ENCODE assay signal across 8 cellular contexts in genomic region chr11:19557720-19558140, GRCh38.
DNase-seq lines count a peak whose midpoint lies in the region; ATAC-seq, FAIRE-seq and TF ChIP-seq lines count a peak whose summit lies in the region.

No MANE protein-coding gene starts in this region.

- 4 to 6% methylated on average over 7 of the region's 7 CpGs for WGBS in pancreas, 2 donors

- H3K27ac Mint-ChIP-seq in type B pancreatic cell, result no peak overlapping the region

- POLR2A ChIA-PET in GM10248 (lab: Yijun Ruan, JAX), result no interaction called here

- peak; percentile 98 for TF ChIP-seq CTCF in GM10248 (IDR thresholded peaks at IDR 0.05; ENCODE audit: control extremely low read depth, extremely low read depth, low read depth, missing control alignments)
- peak; percentile 77 to 88 (median 82) for TF ChIP-seq CTCF in pancreas (IDR thresholded peaks at IDR 0.05)
- peak; percentile 90 for TF ChIP-seq CTCF in type B pancreatic cell (conservative IDR thresholded peaks at IDR 0.05)

- H3K36me3 ChIP-seq in pancreas, result no peaks in the 10 kb centered on the region

- peaks cover 33% of the 10 kb centered on the region for H3K27me3 Mint-ChIP-seq in type B pancreatic cell

- intact Hi-C loops in pancreas (cut with DNase I), result loop anchor here in 1 of 3 donors (5.0 kb wide), 1 partner anchor 485 kb away; no protein-coding TSS in a partner anchor

- CTCF ChIA-PET in GM10248 (lab: Yijun Ruan, JAX), result interaction anchor here (0.7 to 14.2 kb wide), 28 partner anchors 9 to 574 kb away, joined by 3 to 120 read pairs (median 4); no protein-coding TSS in a partner anchor

- H3K4me1 Mint-ChIP-seq in type B pancreatic cell (ENCODE audit: unreplicated experiment), result peaks cover 18% of the 10 kb centered on the region

- FAIRE-seq in pancreas (lab: Jason Lieb, UNC), result no peak

- H3K36me3 Mint-ChIP-seq in type B pancreatic cell, result no peaks in the 10 kb centered on the region

- H3K4me3 ChIP-seq in pancreas, result no peak overlapping the region

- H3K27ac ChIP-seq in pancreas, result no peak overlapping the region

- H3K4me1 ChIP-seq in pancreas, result no peaks in the 10 kb centered on the region

- DNase-seq in GM10248 (ENCODE audit: extremely low spot score), result peak; percentile 62
- DNase-seq in HuH-7.5 (ENCODE audit: low spot score), result peak; percentile 36
- peak; percentile 57 for DNase-seq in RPMI8226
- peak; percentile 69 for DNase-seq in activated gamma-delta T cell treated with Interleukin-2 at 50 U/mL for 16 hours
- peak; percentile 45 for DNase-seq in germinal center (ENCODE audit: low spot score)
- peak; percentile 59 to 97 (median 84) for DNase-seq in pancreas
- peak; percentile 85 for DNase-seq in type B pancreatic cell (ENCODE audit: extremely low spot score, unreplicated experiment)

- peak; percentile 62 to 88 (median 84) for ATAC-seq in pancreas
- ATAC-seq in HG02885 (IDR thresholded peaks at IDR 0.05; ENCODE audit: poor library complexity, unreplicated experiment), result no peak

- no peaks in the 10 kb centered on the region for H3K9me3 Mint-ChIP-seq in type B pancreatic cell

- H3K4me3 Mint-ChIP-seq in type B pancreatic cell, result no peak overlapping the region

- no peaks in the 10 kb centered on the region for H3K27me3 ChIP-seq in pancreas

- no peaks in the 10 kb centered on the region for H3K9me3 ChIP-seq in pancreas
